ENCODE assay signal across 14 cellular contexts in the genomic region with DNA sequence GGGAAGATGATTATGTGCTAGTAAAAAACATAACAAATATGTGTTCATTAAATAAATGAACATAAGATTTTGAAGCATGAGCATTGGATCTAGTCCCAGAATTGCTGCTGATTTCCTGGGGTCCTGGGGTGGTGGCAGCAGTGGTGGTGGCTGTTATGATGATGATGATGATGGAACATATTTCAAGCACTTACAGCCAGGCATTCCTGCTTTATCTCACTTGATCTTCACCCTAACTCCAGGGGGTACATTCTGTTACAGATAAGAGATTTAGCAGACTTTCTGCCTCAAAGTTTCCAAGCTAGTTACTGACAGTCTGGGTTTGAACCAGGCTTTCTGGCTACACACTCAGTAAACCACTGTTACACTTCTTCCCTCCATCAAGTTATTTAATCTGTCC. TPM values are rescaled to one million over a fixed set of nuclear protein-coding genes. Genes with fewer than 3 reads are reported as not detected.
A peak's percentile ranks its signal among the peaks of the same experiment; 100 is the strongest.
DNase-seq lines count a peak whose midpoint lies in the region; ATAC-seq and TF ChIP-seq lines count a peak whose summit lies in the region.
"Had no signal": no experiment of that assay in that cellular context is flagged by ENCODE, and none has a peak within 500 bp of the region (broad histone marks: within the 10 kb centered on the region; RNA-seq: fewer than 3 reads in every experiment).

No MANE protein-coding gene starts in this region.

- H4K91ac ChIP-seq in neuronal stem cell (ENCODE audit: low read depth, low read length, poor library complexity) = no peak overlapping the region

- no peak overlapping the region for H3K4ac ChIP-seq in neuronal stem cell (ENCODE audit: low read length)

- POLR2A ChIA-PET in CD4-positive, alpha-beta memory T cell (lab: Charles Lee; ENCODE audit: partially characterized antibody) = interaction anchor here (1.1 to 3.2 kb wide), 4 partner anchors 26 to 72 kb away, joined by 3 to 10 read pairs (median 6); partner anchors contain the start of genes CENATAC, HMBS and VPS11
- POLR2A ChIA-PET in naive thymus-derived CD8-positive, alpha-beta T cell (lab: Charles Lee) = interaction anchor here (1.2 kb wide), 1 partner anchor 44 kb away, joined by 3 read pairs; the partner anchor contains the start of gene VPS11

- no peak for ATAC-seq in naive thymus-derived CD8-positive, alpha-beta T cell
- ATAC-seq: esophagus mucosa had no signal

- H3K9me3 Mint-ChIP-seq in CD4-positive, alpha-beta memory T cell = no peaks in the 10 kb centered on the region
- H3K9me3 Mint-ChIP-seq in naive thymus-derived CD8-positive, alpha-beta T cell = no peaks in the 10 kb centered on the region
- no peaks in the 10 kb centered on the region for H3K9me3 Mint-ChIP-seq in CD14-positive monocyte
- H3K9me3 Mint-ChIP-seq: T-helper 1 cell treated with Interleukin-12 subunit alpha and Interleukin-12 subunit beta and Interleukin-4 antibody, amounts not matched to agents 30 μg/mL and 1 μg/mL, for 36 hours had no signal

- H3K4me2 ChIP-seq in Loucy (ENCODE audit: low read depth, low read length, poor library complexity, severe bottlenecking) (peak overlapping the region; percentile 7), neuronal stem cell (ENCODE audit: insufficient read depth, low read length, poor library complexity, severe bottlenecking) (no peak overlapping the region)

- H3K27me3 ChIP-seq in CD4-positive, alpha-beta memory T cell (ENCODE audit: insufficient read depth, low read length) = no peaks in the 10 kb centered on the region
- no peaks in the 10 kb centered on the region for H3K27me3 ChIP-seq in Loucy (ENCODE audit: insufficient read depth, low read length, poor library complexity, severe bottlenecking)
- no peaks in the 10 kb centered on the region for H3K27me3 ChIP-seq in H7 (ENCODE audit: control insufficient read depth, insufficient read depth, low read length)
- H3K27me3 ChIP-seq in neuronal stem cell (ENCODE audit: control insufficient read depth in 3 of 3, insufficient read depth in 3 of 3, low read depth in 1 of 3, low read length in 3 of 3) = no peaks in the 10 kb centered on the region

- H2BK5ac ChIP-seq in neuronal stem cell (ENCODE audit: low read length) = no peak overlapping the region

- peaks cover 14% of the 10 kb centered on the region for H4K20me1 ChIP-seq in Loucy (ENCODE audit: insufficient read depth, low read length, poor library complexity, severe bottlenecking)

- intact Hi-C loops in CD4-positive, alpha-beta memory T cell (cut with micrococcal nuclease) = no loop called here
- intact Hi-C loops in CD14-positive monocyte (cut with micrococcal nuclease) = no loop called here

- H3K9me3 ChIP-seq in CD4-positive, alpha-beta memory T cell (ENCODE audit: control insufficient read depth in 1 of 2, low read length in 2 of 2) = no peaks in the 10 kb centered on the region
- H3K9me3 ChIP-seq in Loucy (ENCODE audit: insufficient read depth, low read depth, low read length) = no peaks in the 10 kb centered on the region
- peaks cover 0 to 2% of the 10 kb centered on the region in 2 donors for H3K9me3 ChIP-seq in neuronal stem cell (replicated peaks in 1 of 2; ENCODE audit: control insufficient read depth in 2 of 2, insufficient read depth in 1 of 2, low read depth in 1 of 2, low read length in 2 of 2)
- H3K9me3 ChIP-seq: left ventricle myocardium inferior had no signal

- no peak for DNase-seq in CD4-positive, alpha-beta memory T cell
- DNase-seq in amniotic epithelial cell (ENCODE audit: low read depth) (peak; percentile 62), NCI-H2081 (lab: John Stamatoyannopoulos, UW) (no peak), CD14-positive monocyte (ENCODE audit: low spot score) (no peak), H7 (no peak), neuronal stem cell (ENCODE audit: low spot score) (no peak)
- no peak for DNase-seq in naive thymus-derived CD8-positive, alpha-beta T cell
- DNase-seq: activated CD8-positive, alpha-beta memory T cell treated with anti-CD3 and anti-CD28 coated beads for 24 hours; GF-D8; left ventricle myocardium inferior had no signal

- H3K14ac ChIP-seq in neuronal stem cell (ENCODE audit: low read length) = no peak overlapping the region

- H3K9ac ChIP-seq in Loucy (ENCODE audit: low read depth, low read length, poor library complexity, severe bottlenecking) (peak overlapping the region; percentile 19), neuronal stem cell (ENCODE audit: low read depth, low read length, poor library complexity) (no peak overlapping the region)

- H3K27me3 Mint-ChIP-seq in CD4-positive, alpha-beta memory T cell = no peaks in the 10 kb centered on the region
- H3K27me3 Mint-ChIP-seq in naive thymus-derived CD8-positive, alpha-beta T cell = no peaks in the 10 kb centered on the region
- peaks cover 0 to 1% (median 0%) of the 10 kb centered on the region in 3 donors for H3K27me3 Mint-ChIP-seq in CD14-positive monocyte (ENCODE audit: low read depth in 3 of 3)

- no peak overlapping the region for H2BK12ac ChIP-seq in neuronal stem cell (ENCODE audit: low read length)

- peaks cover 57% of the 10 kb centered on the region for H3K79me2 ChIP-seq in Loucy (ENCODE audit: insufficient read depth, low read length)

- peaks cover 47% of the 10 kb centered on the region for H3K4me1 ChIP-seq in CD4-positive, alpha-beta memory T cell (ENCODE audit: insufficient read depth, low read length)
- H3K4me1 ChIP-seq in Loucy (ENCODE audit: insufficient read depth, low read length, poor library complexity, severe bottlenecking) (peaks cover 20% of the 10 kb centered on the region), neuronal stem cell (ENCODE audit: control insufficient read depth in 2 of 2, insufficient read depth in 1 of 2, low read depth in 1 of 2, low read length in 2 of 2) (peaks cover 0 to 4% of the 10 kb centered on the region in 2 donors)

- H3K36me3 ChIP-seq in CD4-positive, alpha-beta memory T cell (ENCODE audit: insufficient read depth, low read length) = peaks cover 36% of the 10 kb centered on the region
- H3K36me3 ChIP-seq in Loucy (ENCODE audit: insufficient read depth, low read length) = peaks cover 10% of the 10 kb centered on the region
- peaks cover 56% of the 10 kb centered on the region for H3K36me3 ChIP-seq in H7 (replicated peaks; ENCODE audit: control insufficient read depth, insufficient read depth, low read length)
- H3K36me3 ChIP-seq in neuronal stem cell (replicated peaks in 1 of 2; ENCODE audit: control insufficient read depth in 2 of 2, insufficient read depth in 2 of 2, low read length in 2 of 2) = peaks cover 57 to 88% of the 10 kb centered on the region in 2 donors

- no peak overlapping the region for H2BK120ac ChIP-seq in neuronal stem cell (ENCODE audit: low read depth, low read length)

- H3K23ac ChIP-seq in neuronal stem cell (ENCODE audit: low read depth, low read length, poor library complexity) = no peak overlapping the region

- H3K4me3 Mint-ChIP-seq in CD4-positive, alpha-beta memory T cell = peak overlapping the region in 2 of 8 donors; percentile 22 to 54
- peak overlapping the region in 1 of 10 donors; percentile 38 for H3K4me3 Mint-ChIP-seq in naive thymus-derived CD8-positive, alpha-beta T cell
- H3K4me3 Mint-ChIP-seq in CD14-positive monocyte = no peak overlapping the region
- H3K4me3 Mint-ChIP-seq: T-helper 1 cell treated with Interleukin-12 subunit alpha and Interleukin-12 subunit beta and Interleukin-4 antibody, amounts not matched to agents 30 μg/mL and 1 μg/mL, for 36 hours had no signal

- no peak for TF ChIP-seq CTCF in Loucy (conservative IDR thresholded peaks at IDR 0.05; ENCODE audit: low read length)
- TF ChIP-seq CTCF in CD14-positive monocyte (IDR thresholded peaks at IDR 0.05) = no peak

- no peak overlapping the region for H4K8ac ChIP-seq in neuronal stem cell (ENCODE audit: low read depth, low read length)

- CTCF ChIA-PET in CD4-positive, alpha-beta memory T cell (lab: Charles Lee; ENCODE audit: partially characterized antibody) = interaction anchor here (1.0 to 1.2 kb wide), 2 partner anchors 76 to 253 kb away, joined by 3 to 4 read pairs; no protein-coding TSS in a partner anchor

- peaks cover 34 to 50% of the 10 kb centered on the region in 2 donors for H3K36me3 Mint-ChIP-seq in CD4-positive, alpha-beta memory T cell
- peaks cover 0 to 61% (median 2%) of the 10 kb centered on the region in 3 donors for H3K36me3 Mint-ChIP-seq in naive thymus-derived CD8-positive, alpha-beta T cell
- peaks cover 47 to 68% of the 10 kb centered on the region in 2 donors for H3K36me3 Mint-ChIP-seq in CD14-positive monocyte

- H2AK5ac ChIP-seq in neuronal stem cell (ENCODE audit: low read depth, low read length) = no peak overlapping the region

- no peaks in the 10 kb centered on the region for H3K9me2 ChIP-seq in Loucy (replicated peaks; ENCODE audit: low read depth, low read length)

- H3F3A ChIP-seq in Loucy (ENCODE audit: low read depth) = no peaks in the 10 kb centered on the region

- H3K18ac ChIP-seq in neuronal stem cell (ENCODE audit: low read length) = no peak overlapping the region

- peak overlapping the region in 4 of 7 donors; percentile 1 to 58 (median 13) for H3K27ac Mint-ChIP-seq in CD4-positive, alpha-beta memory T cell
- H3K27ac Mint-ChIP-seq in naive thymus-derived CD8-positive, alpha-beta T cell = peak overlapping the region in 8 of 10 donors; percentile 10 to 75 (median 45)
- peak overlapping the region in 1 of 7 donors; percentile 7 for H3K27ac Mint-ChIP-seq in CD14-positive monocyte

- peaks cover 24 to 63% (median 44%) of the 10 kb centered on the region in 4 donors for H3K4me1 Mint-ChIP-seq in CD4-positive, alpha-beta memory T cell
- peaks cover 20 to 59% (median 41%) of the 10 kb centered on the region in 4 donors for H3K4me1 Mint-ChIP-seq in naive thymus-derived CD8-positive, alpha-beta T cell
- H3K4me1 Mint-ChIP-seq in CD14-positive monocyte = peaks cover 14% of the 10 kb centered on the region

- H2AFZ ChIP-seq in Loucy (ENCODE audit: low read length) (no peak overlapping the region), neuronal stem cell (ENCODE audit: low read length) (no peak overlapping the region)

- H3K4me3 ChIP-seq in CD4-positive, alpha-beta memory T cell (ENCODE audit: low read length in 2 of 2) = no peak overlapping the region
- H3K4me3 ChIP-seq in Loucy (ENCODE audit: low read length, poor library complexity, severe bottlenecking) = no peak overlapping the region
- no peak overlapping the region for H3K4me3 ChIP-seq in H7 (ENCODE audit: insufficient read depth, low read depth, low read length)
- H3K4me3 ChIP-seq in neuronal stem cell (ENCODE audit: low read length in 2 of 2) = no peak overlapping the region
- H3K4me3 ChIP-seq: coronary artery had no signal

- no peak overlapping the region for H3K27ac ChIP-seq in CD4-positive, alpha-beta memory T cell (ENCODE audit: low read depth, low read length)
- H3K27ac ChIP-seq in neuronal stem cell (replicated peaks; ENCODE audit: low read length) = no peak overlapping the region
- H3K27ac ChIP-seq: coronary artery had no signal

- H2BK15ac ChIP-seq in neuronal stem cell (ENCODE audit: low read length) = no peak overlapping the region

- peaks cover 13% of the 10 kb centered on the region for H3K79me1 ChIP-seq in neuronal stem cell (ENCODE audit: low read depth, low read length)

RNA-seq across cellular contexts. Expression of gene TRAPPC4, which starts 5.2 kb away (rescaled TPM):
- 10 to 100 TPM; 89.2 to 97.3 TPM for total RNA-seq in CD4-positive, alpha-beta memory T cell
- polyA plus RNA-seq in CD4-positive, alpha-beta memory T cell = 100 to 1,000 TPM in 1 of 2 donors, 10 to 100 TPM in 1; 92.1 to 116 TPM
- total RNA-seq in naive thymus-derived CD8-positive, alpha-beta T cell = 100 to 1,000 TPM; 100 to 109 TPM
- 10 to 100 TPM; 73.0 to 97.6 (median 86.1) TPM for polyA plus RNA-seq in naive thymus-derived CD8-positive, alpha-beta T cell
- polyA plus RNA-seq in CD14-positive monocyte = 10 to 100 TPM; 46.9 to 54.5 TPM
- 78.3 and 98.2 TPM in 2 replicates for total RNA-seq in H7 (2014; rRNA removed; shearing (Covaris generic))
- 72.1 TPM for polyA plus RNA-seq in neuronal stem cell (2013, experiment 1 of 2)
- 74.9 TPM for polyA plus RNA-seq in neuronal stem cell (2013, experiment 2 of 2)

RNA-seq across cellular contexts. Expression of gene RPS25, which starts 5.6 kb away (rescaled TPM):
- total RNA-seq in CD4-positive, alpha-beta memory T cell = 1,000 to 10,000 TPM; 2,545 to 2,705 TPM
- polyA plus RNA-seq in CD4-positive, alpha-beta memory T cell = 1,000 to 10,000 TPM; 4,676 to 5,786 TPM
- 1,000 to 10,000 TPM; 2,469 to 2,482 TPM for total RNA-seq in naive thymus-derived CD8-positive, alpha-beta T cell
- 1,000 to 10,000 TPM; 5,252 to 6,742 (median 6,279) TPM for polyA plus RNA-seq in naive thymus-derived CD8-positive, alpha-beta T cell
- polyA plus RNA-seq in CD14-positive monocyte = 1,000 to 10,000 TPM; 1,264 to 1,336 TPM
- 881 and 959 TPM in 2 replicates for total RNA-seq in H7 (2014; rRNA removed; shearing (Covaris generic))
- polyA plus RNA-seq in neuronal stem cell (2013, experiment 1 of 2) = 3,221 TPM
- 3,219 TPM for polyA plus RNA-seq in neuronal stem cell (2013, experiment 2 of 2)

RNA-seq across cellular contexts. Expression of gene SLC37A4, which starts 6.9 kb away (rescaled TPM):
- total RNA-seq in CD4-positive, alpha-beta memory T cell = 10 to 100 TPM; 14.6 to 14.8 TPM
- 10 to 100 TPM; 10.6 to 13.0 TPM for polyA plus RNA-seq in CD4-positive, alpha-beta memory T cell
- 10 to 100 TPM; 15.3 to 17.1 TPM for total RNA-seq in naive thymus-derived CD8-positive, alpha-beta T cell
- polyA plus RNA-seq in naive thymus-derived CD8-positive, alpha-beta T cell = 10 to 100 TPM in 2 of 3 donors, 1 to 10 TPM in 1; 9.7 to 12.8 (median 12.1) TPM
- polyA plus RNA-seq in CD14-positive monocyte = 1 to 10 TPM; 5.9 to 7.2 TPM
- total RNA-seq in H7 (2014; rRNA removed; shearing (Covaris generic)) = 53.2 and 54.5 TPM in 2 replicates
- polyA plus RNA-seq in neuronal stem cell (2013, experiment 1 of 2) = 44.0 TPM
- polyA plus RNA-seq in neuronal stem cell (2013, experiment 2 of 2) = 44.3 TPM

RNA-seq across cellular contexts. Expression of gene CENATAC, which starts 25.8 kb away (rescaled TPM):
- 100 to 1,000 TPM; 109 to 114 TPM for total RNA-seq in CD4-positive, alpha-beta memory T cell
- polyA plus RNA-seq in CD4-positive, alpha-beta memory T cell = 10 to 100 TPM; 13.3 to 16.9 TPM
- 100 to 1,000 TPM; 141 to 144 TPM for total RNA-seq in naive thymus-derived CD8-positive, alpha-beta T cell
- polyA plus RNA-seq in naive thymus-derived CD8-positive, alpha-beta T cell = 1 to 10 TPM; 6.1 to 9.1 (median 8.7) TPM
- polyA plus RNA-seq in CD14-positive monocyte = 1 to 10 TPM; 2.7 to 4.1 TPM
- total RNA-seq in H7 (2014; rRNA removed; shearing (Covaris generic)) = 15.7 and 18.0 TPM in 2 replicates
- 18.7 TPM for polyA plus RNA-seq in neuronal stem cell (2013, experiment 1 of 2)
- 20.9 TPM for polyA plus RNA-seq in neuronal stem cell (2013, experiment 2 of 2)

RNA-seq across cellular contexts. Expression of gene HYOU1, which starts 33.3 kb away (rescaled TPM):
- total RNA-seq in CD4-positive, alpha-beta memory T cell = 100 to 1,000 TPM; 136 to 146 TPM
- 10 to 100 TPM; 24.1 to 27.9 TPM for polyA plus RNA-seq in CD4-positive, alpha-beta memory T cell
- 10 to 100 TPM; 65.1 to 69.6 TPM for total RNA-seq in naive thymus-derived CD8-positive, alpha-beta T cell
- polyA plus RNA-seq in naive thymus-derived CD8-positive, alpha-beta T cell = 10 to 100 TPM; 14.1 to 17.1 (median 15.8) TPM
- 1 to 10 TPM; 8.4 to 8.6 TPM for polyA plus RNA-seq in CD14-positive monocyte
- 183 and 200 TPM in 2 replicates for total RNA-seq in H7 (2014; rRNA removed; shearing (Covaris generic))
- polyA plus RNA-seq in neuronal stem cell (2013, experiment 1 of 2) = 76.2 TPM
- polyA plus RNA-seq in neuronal stem cell (2013, experiment 2 of 2) = 79.0 TPM
